In genomic region chr5:126971455-126972019, GRCh38 we compare ENCODE assay signal across 14 cellular contexts. TPM values are rescaled to one million over a fixed set of nuclear protein-coding genes. Genes with fewer than 3 reads are reported as not detected.
DNase-seq lines count a peak whose midpoint lies in the region; ATAC-seq and TF ChIP-seq lines count a peak whose summit lies in the region.
"Had no signal": no experiment of that assay in that cellular context is flagged by ENCODE, and none has a peak within 500 bp of the region (broad histone marks: within the 10 kb centered on the region; RNA-seq: fewer than 3 reads in every experiment).

No MANE protein-coding gene starts in this region.

- H3K36me3 ChIP-seq in BLaER1 = 0 out of 2 replicates have a peak, but pooled peaks cover 6% of the 10 kb centered on the region
- H3K36me3 ChIP-seq in HEK293 (ENCODE audit: control insufficient read depth in 2 of 2, insufficient read depth in 1 of 2, low read length in 2 of 2) = no peaks in the 10 kb centered on the region; a peak in 1 of 3 replicates
- H3K36me3 ChIP-seq: breast epithelium had no signal

- CTCF ChIA-PET in HEK293 (lab: Yijun Ruan, JAX) = interaction anchor here (0.6 kb wide), 1 partner anchor 191 kb away, joined by 3 read pairs; no protein-coding TSS in a partner anchor
- CTCF ChIA-PET in activated CD8-positive, alpha-beta T cell treated with anti-CD3 and anti-CD28 coated beads, Interleukin-2, amount 10 ng/mL, durations not matched to agents 7 days and 5 days (lab: Charles Lee) = interaction anchor here (0.8 to 1.2 kb wide), 3 partner anchors 12 to 118 kb away, joined by 3 to 4 read pairs (median 4); no protein-coding TSS in a partner anchor

- peak overlapping the region; percentile 75 for H3K4me2 ChIP-seq in BLaER1

- H3K4me3 ChIP-seq in BLaER1 (peak overlapping the region; percentile 65), HEK293 (ENCODE audit: low read depth, low read length) (no peak overlapping the region)
- H3K4me3 ChIP-seq: breast epithelium had no signal

- H3K27ac Mint-ChIP-seq in activated CD8-positive, alpha-beta T cell treated with anti-CD3 and anti-CD28 coated beads, Interleukin-2, amount 10 ng/mL, durations not matched to agents 7 days and 5 days = peak overlapping the region; percentile 24
- H3K27ac Mint-ChIP-seq: type B pancreatic cell had no signal

- H3K9ac ChIP-seq in BLaER1 = peak overlapping the region; percentile 64

- intact Hi-C loops in left colon (cut with DNase I, micrococcal nuclease) = no loop called here

- no peak for TF ChIP-seq CTCF in HEK293 (tag by site-specific recombination; IDR thresholded peaks at IDR 0.05)

- no peaks in the 10 kb centered on the region for H3K9me3 Mint-ChIP-seq in activated CD8-positive, alpha-beta T cell treated with anti-CD3 and anti-CD28 coated beads, Interleukin-2, amount 10 ng/mL, durations not matched to agents 7 days and 5 days (ENCODE audit: insufficient read depth)
- H3K9me3 Mint-ChIP-seq: type B pancreatic cell had no signal

- H3K4me1 ChIP-seq in BLaER1 (peaks cover 100% of the 10 kb centered on the region), HEK293 (ENCODE audit: control insufficient read depth, insufficient read depth, low read length) (peaks cover 6% of the 10 kb centered on the region; the same call in 1 of the 2 replicates)
- H3K4me1 ChIP-seq: breast epithelium, Caco-2, foreskin keratinocyte had no signal

- H3K27me3 Mint-ChIP-seq in activated CD8-positive, alpha-beta T cell treated with anti-CD3 and anti-CD28 coated beads, Interleukin-2, amount 10 ng/mL, durations not matched to agents 7 days and 5 days (ENCODE audit: low read depth) = no peaks in the 10 kb centered on the region
- H3K27me3 Mint-ChIP-seq: type B pancreatic cell had no signal

- H3K27me3 ChIP-seq in BLaER1 = no peaks in the 10 kb centered on the region
- H3K27me3 ChIP-seq: breast epithelium, foreskin keratinocyte had no signal

- no peak overlapping the region for H3K4me3 Mint-ChIP-seq in activated CD8-positive, alpha-beta T cell treated with anti-CD3 and anti-CD28 coated beads, Interleukin-2, amount 10 ng/mL, durations not matched to agents 7 days and 5 days
- H3K4me3 Mint-ChIP-seq: type B pancreatic cell had no signal

- H3K9me3 ChIP-seq in BLaER1 (peaks cover 13% of the 10 kb centered on the region; the same call in 1 of the 2 replicates), HEK293 (ENCODE audit: control insufficient read depth, insufficient read depth, low read depth, low read length) (no peaks in the 10 kb centered on the region)
- H3K9me3 ChIP-seq: breast epithelium, Caco-2 had no signal

- POLR2A ChIA-PET in HEK293 (lab: Yijun Ruan, JAX) = no interaction called here
- POLR2A ChIA-PET in activated CD8-positive, alpha-beta T cell treated with anti-CD3 and anti-CD28 coated beads, Interleukin-2, amount 10 ng/mL, durations not matched to agents 7 days and 5 days (lab: Charles Lee) = interaction anchor here (1.0 kb wide), 1 partner anchor 118 kb away, joined by 5 read pairs; no protein-coding TSS in a partner anchor

- ATAC-seq in activated CD8-positive, alpha-beta T cell treated with anti-CD3 and anti-CD28 coated beads, Interleukin-2, amount 10 ng/mL, durations not matched to agents 7 days and 5 days = no peak
- peak; percentile 29 for ATAC-seq in left colon
- no peak for ATAC-seq in GM18861 (IDR thresholded peaks at IDR 0.05; ENCODE audit: unreplicated experiment)
- ATAC-seq: foreskin keratinocyte had no signal

- DNase-seq in activated CD8-positive, alpha-beta T cell treated with anti-CD3 and anti-CD28 coated beads, Interleukin-2, amount 10 ng/mL, durations not matched to agents 7 days and 5 days = no peak
- DNase-seq in left colon (no peak), SW 1271 (lab: John Stamatoyannopoulos, UW) (no peak), DMS53 (lab: John Stamatoyannopoulos, UW) (no peak)
- no peak for DNase-seq in stimulated activated CD4-positive, alpha-beta T cell treated with anti-CD3 and anti-CD28 coated beads, Interleukin-1b, Interleukin-23, amount 100 ng/mL, for 48 hours
- DNase-seq: Caco-2; foreskin keratinocyte; NCI-H1105; stimulated activated CD4-positive, alpha-beta T cell treated with anti-CD3 and anti-CD28 coated beads, Interleukin-2, amount 100 ng/mL, for 48 hours had no signal

- H3K27ac ChIP-seq in BLaER1 (peak overlapping the region; percentile 84), HEK293 (ENCODE audit: extremely low read depth, low read depth, low read length) (no peak overlapping the region)
- H3K27ac ChIP-seq: breast epithelium, foreskin keratinocyte had no signal

- H4K20me1 ChIP-seq in BLaER1 = peaks cover 3% of the 10 kb centered on the region; the same call in 1 of the 2 replicates

- peaks cover 47% of the 10 kb centered on the region for H3K4me1 Mint-ChIP-seq in activated CD8-positive, alpha-beta T cell treated with anti-CD3 and anti-CD28 coated beads, Interleukin-2, amount 10 ng/mL, durations not matched to agents 7 days and 5 days (ENCODE audit: low read depth)

- H3K36me3 Mint-ChIP-seq in activated CD8-positive, alpha-beta T cell treated with anti-CD3 and anti-CD28 coated beads, Interleukin-2, amount 10 ng/mL, durations not matched to agents 7 days and 5 days (ENCODE audit: low read depth) = peaks cover 5% of the 10 kb centered on the region
- H3K36me3 Mint-ChIP-seq: type B pancreatic cell had no signal

TF ChIP-seq in HEK293, 187 proteins besides CTCF, POLR2A, EP300 and RAD21:
- no peak for TF ChIP-seq ZNF548 (tag by site-specific recombination; IDR thresholded peaks at IDR 0.05)
- peak; percentile 48; the same call in 1 of the 2 replicates for TF ChIP-seq SP7 (tag by site-specific recombination; IDR thresholded peaks at IDR 0.05)
- no peak for TF ChIP-seq ZNF157 (tag by site-specific recombination; IDR thresholded peaks at IDR 0.05)
- TF ChIP-seq ZBTB44 (tag by site-specific recombination; IDR thresholded peaks at IDR 0.05) = 0 out of 2 replicates have a peak, but pooled peaks have one; percentile 19

RNA-seq across cellular contexts. Expression of gene MARCHF3, which starts 58.8 kb away (rescaled TPM):
- total RNA-seq in activated CD8-positive, alpha-beta T cell treated with anti-CD3 and anti-CD28 coated beads, Interleukin-2, amount 10 ng/mL, durations not matched to agents 7 days and 5 days = 1 to 10 TPM; 2.0 to 2.4 TPM
- total RNA-seq in left colon = 10 to 100 TPM; 40.3 to 57.7 TPM

Comparison
In these comparisons a context has a peak if more than half of its experiments do, and no peak if none do; other contexts are left out.
1. RNA of gene MARCHF3, which starts 58.8 kb away (total RNA-seq): 40.3 to 57.7 TPM in left colon; 2.0 to 2.4 TPM in activated CD8-positive, alpha-beta T cell treated with anti-CD3 and anti-CD28 coated beads, Interleukin-2, amount 10 ng/mL, durations not matched to agents 7 days and 5 days; every median in the first group is over 10 times any median in the second.